ENCODE assay signal across 1 cellular context in the genomic region with DNA sequence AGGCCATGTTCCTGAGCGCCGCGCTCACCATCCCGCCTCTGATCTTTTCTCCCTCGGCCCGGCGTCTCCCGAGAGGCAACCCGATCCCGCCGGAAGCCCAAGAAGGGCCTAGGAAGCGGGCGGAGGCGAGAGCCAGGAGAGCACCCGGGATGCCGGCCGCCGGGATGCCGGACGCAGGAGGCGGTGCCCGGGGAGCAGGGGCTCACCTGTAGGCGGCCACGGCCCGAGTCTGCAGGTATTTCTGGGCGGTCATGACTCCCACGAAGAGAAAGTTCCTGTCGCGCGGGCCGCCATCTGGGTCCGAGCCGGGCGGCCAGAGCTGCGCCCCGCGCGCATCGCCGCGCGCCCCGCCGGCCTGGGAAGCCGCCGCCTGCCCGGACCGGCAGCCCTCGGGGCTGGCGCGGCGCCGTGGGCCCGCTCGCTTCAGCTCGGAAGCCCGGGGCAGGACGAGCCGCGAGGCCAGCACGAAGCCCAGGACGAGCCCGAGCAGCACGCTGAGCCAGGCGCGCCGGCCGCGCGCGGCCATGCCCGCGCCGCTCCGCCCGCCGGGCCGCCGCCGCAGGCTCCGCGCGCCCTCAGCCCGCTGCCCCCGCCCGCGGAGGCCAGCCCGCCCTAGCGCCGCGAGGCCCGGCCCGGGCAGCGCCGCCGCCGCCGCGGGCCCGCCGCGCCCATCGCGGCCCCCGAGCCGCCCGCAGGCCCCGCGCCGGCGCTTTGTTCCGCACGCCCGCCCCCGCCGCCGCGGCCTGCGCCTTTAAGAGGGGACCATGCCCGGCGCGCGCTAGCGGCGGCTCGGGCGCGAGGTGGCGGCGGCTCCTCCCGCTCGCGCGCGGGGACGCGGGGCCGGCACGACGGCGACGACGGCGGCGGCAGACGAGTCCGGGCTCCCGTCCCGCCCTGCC.
TF ChIP-seq lines count a peak whose summit lies in the region.

No MANE protein-coding gene starts in this region.

TF ChIP-seq in neural cell, 6 proteins besides CTCF, POLR2A, EP300 and RAD21:
- TF ChIP-seq POLR2AphosphoS5 (IDR thresholded peaks at IDR 0.05) = no peak
